Comparison of ENCODE assay signal across 7 cellular contexts in genomic region chr17:47821424-47822379, GRCh38. TPM values are rescaled to one million over a fixed set of nuclear protein-coding genes. Genes with fewer than 3 reads are reported as not detected.
DNase-seq lines count a peak whose midpoint lies in the region; ATAC-seq, FAIRE-seq and TF ChIP-seq lines count a peak whose summit lies in the region.

OSBPL7 (minus strand) TSS chr17:47821794; CDS start chr17:47820278, 1,516 bp downstream.

- peak; percentile 44 for TF ChIP-seq CTCF in kidney (IDR thresholded peaks at IDR 0.05; ENCODE audit: borderline replicate concordance, extremely low read depth, insufficient read depth)

- peaks cover 29% of the 10 kb centered on the region for H3K4me1 Mint-ChIP-seq in central memory CD8-positive, alpha-beta T cell

- no peaks in the 10 kb centered on the region for H3K9me3 ChIP-seq in kidney (ENCODE audit: control insufficient read depth in 1 of 2, low read length in 2 of 2)

- H3K27ac ChIP-seq in kidney (ENCODE audit: low read depth in 2 of 2, low read length in 2 of 2) = peak within 1 kb of the TSS in 1 of 2 donors; percentile 34

- H3K9me3 Mint-ChIP-seq in central memory CD8-positive, alpha-beta T cell = no peaks in the 10 kb centered on the region

- peak; percentile 83 for DNase-seq in GM18507 (ENCODE audit: extremely low spot score, insufficient read length, low read depth)
- DNase-seq in NCI-H226 = peak; percentile 75
- DNase-seq in activated CD4-positive, CD25-positive, alpha-beta regulatory T cell (lab: John Stamatoyannopoulos, UW) = peak; percentile 36 to 64 (median 50)
- peak; percentile 59 to 71 for DNase-seq in central memory CD8-positive, alpha-beta T cell (ENCODE audit: low spot score in 2 of 2)
- DNase-seq in kidney = peak; percentile 94
- DNase-seq in stimulated activated CD4-positive, alpha-beta T cell treated with anti-CD3 and anti-CD28 coated beads, Interleukin-15, amount 100 ng/mL, for 1 hour (ENCODE audit: low read depth in 1 of 2, low spot score in 1 of 2) = peak; percentile 52 to 60

- intact Hi-C loops in kidney (cut with DNase I) = no loop called here

- peak within 1 kb of the TSS; percentile 91 for H3K27ac Mint-ChIP-seq in central memory CD8-positive, alpha-beta T cell (ENCODE audit: low read depth)

- no peaks in the 10 kb centered on the region for H3K27me3 Mint-ChIP-seq in central memory CD8-positive, alpha-beta T cell

- H3K4me1 ChIP-seq in kidney (ENCODE audit: control insufficient read depth in 1 of 2, insufficient read depth in 1 of 2, low read depth in 1 of 2, low read length in 2 of 2) = peaks cover 0 to 10% of the 10 kb centered on the region in 2 donors

- peak within 1 kb of the TSS; percentile 95 for H3K4me3 Mint-ChIP-seq in central memory CD8-positive, alpha-beta T cell

- peaks cover 23 to 36% of the 10 kb centered on the region in 2 donors for H3K36me3 ChIP-seq in kidney (ENCODE audit: control insufficient read depth in 1 of 2, insufficient read depth in 2 of 2, low read length in 2 of 2)

- peak; percentile 92 for FAIRE-seq in GM18507 (lab: Jason Lieb, UNC)
- FAIRE-seq in kidney (lab: Jason Lieb, UNC) = no peak

- peak within 1 kb of the TSS; percentile 35 to 84 for H3K9ac ChIP-seq in kidney (ENCODE audit: low read length in 2 of 2)

- peaks cover 60% of the 10 kb centered on the region for H3K36me3 Mint-ChIP-seq in central memory CD8-positive, alpha-beta T cell (ENCODE audit: insufficient read depth)

- peak within 1 kb of the TSS; percentile 79 to 93 for H3K4me3 ChIP-seq in kidney (ENCODE audit: low read length in 2 of 2)

- peak; percentile 70 for ATAC-seq in HG03097 (IDR thresholded peaks at IDR 0.05; ENCODE audit: low FRiP score, unreplicated experiment)
- peak; percentile 97 for ATAC-seq in central memory CD8-positive, alpha-beta T cell (replicated peaks; ENCODE audit: extremely low read depth, poor library complexity, severe bottlenecking)

RNA-seq across cellular contexts. Expression of gene OSBPL7, which starts in this region (rescaled TPM):
- total RNA-seq in kidney = 21.2 TPM
- polyA plus RNA-seq in kidney (ENCODE audit: insufficient read depth, low read depth, low replicate concordance) = 5.3 TPM
